ENCODE assay signal across 25 cellular contexts in the genomic region with DNA sequence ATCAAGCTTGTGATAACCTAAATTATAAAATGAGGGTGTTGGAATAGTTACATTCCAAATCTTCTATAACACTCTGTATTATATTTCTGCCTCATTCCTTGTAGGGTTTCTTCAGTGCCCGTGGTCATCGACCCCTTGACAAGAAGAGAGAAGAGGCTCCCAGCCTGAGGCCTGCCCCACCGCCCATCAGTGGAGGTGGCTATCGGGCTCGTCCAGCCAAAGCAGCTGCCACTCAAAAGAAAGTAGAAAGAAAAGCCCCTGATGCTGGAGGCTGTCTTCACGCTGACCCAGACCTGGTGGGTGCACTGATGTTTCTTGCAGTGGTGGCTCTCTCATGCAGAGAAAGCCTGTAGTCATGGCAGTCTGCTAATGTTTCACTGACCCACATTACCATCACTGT. TPM values are rescaled to one million over a fixed set of nuclear protein-coding genes. Genes with fewer than 3 reads are reported as not detected.
A peak's percentile ranks its signal among the peaks of the same experiment; 100 is the strongest.
DNase-seq lines count a peak whose midpoint lies in the region; ATAC-seq, FAIRE-seq and TF ChIP-seq lines count a peak whose summit lies in the region.
"Had no signal": no experiment of that assay in that cellular context is flagged by ENCODE, and none has a peak within 500 bp of the region (broad histone marks: within the 10 kb centered on the region; RNA-seq: fewer than 3 reads in every experiment).

No MANE protein-coding gene starts in this region.

- 55% methylated on average over 6 of the region's 6 CpGs for WGBS in liver

- ATAC-seq in HG02970 (IDR thresholded peaks at IDR 0.05; ENCODE audit: low FRiP score, unreplicated experiment): no peak
- ATAC-seq: GM12878, GM23338, HCT116 had no signal

- intact Hi-C loops in kidney (cut with DNase I): no loop called here

- DNase-seq in kidney: peak; percentile 53
- DNase-seq in SKM-1 treated with dmso at 0.1 percent for 144 hours (lab: John Stamatoyannopoulos, UW; ENCODE audit: unreplicated experiment): no peak
- no peak for DNase-seq in coronary artery (ENCODE audit: low spot score)
- DNase-seq: ACHN; AML-193; BE2C; CD4-positive, alpha-beta T cell; CD8-positive, alpha-beta memory T cell; DMS 273 treated with DMSO at 0.1 percent for 48 hours; DMS79; EL; GDM1; H9 had no signal

- H3K79me2 ChIP-seq in ACC112 (ENCODE audit: control insufficient read depth, insufficient read depth, low read length, unreplicated experiment): no peaks in the 10 kb centered on the region

- H3K4me1 ChIP-seq in ACC112 (ENCODE audit: control insufficient read depth, insufficient read depth, low read length, unreplicated experiment): peaks cover 52% of the 10 kb centered on the region
- H3K4me1 ChIP-seq in kidney (ENCODE audit: control insufficient read depth in 1 of 2, insufficient read depth in 1 of 2, low read depth in 1 of 2, low read length in 2 of 2): no peaks in the 10 kb centered on the region
- peaks cover 2 to 20% (median 4%) of the 10 kb centered on the region in 4 donors for H3K4me1 ChIP-seq in liver (ENCODE audit: control insufficient read depth in 4 of 4, insufficient read depth in 4 of 4, low read length in 3 of 4)
- H3K4me1 ChIP-seq: BE2C; BLaER1 treated with 17β-estradiol and CSF1 and Interleukin-3, amounts not matched to agents 10 nM and 100 nM had no signal

- H3K9ac ChIP-seq in kidney (ENCODE audit: low read length in 2 of 2) (no peak overlapping the region), liver (ENCODE audit: low read depth in 1 of 2, low read length in 2 of 2) (peak overlapping the region; percentile 57 to 72)
- H3K9ac ChIP-seq: BLaER1 treated with 17β-estradiol and CSF1 and Interleukin-3, amounts not matched to agents 10 nM and 100 nM had no signal

- peak overlapping the region; percentile 75 for H3K27ac ChIP-seq in ACC112 (ENCODE audit: low read depth, low read length)
- no peak overlapping the region for H3K27ac ChIP-seq in kidney (ENCODE audit: low read depth in 2 of 2, low read length in 2 of 2)
- peak overlapping the region in 1 of 2 donors; percentile 67 for H3K27ac ChIP-seq in liver (ENCODE audit: low read depth in 1 of 2, low read length in 2 of 2)
- H3K27ac ChIP-seq in coronary artery: no peak overlapping the region
- H3K27ac ChIP-seq: 22Rv1; BLaER1 treated with 17β-estradiol and CSF1 and Interleukin-3, amounts not matched to agents 10 nM and 100 nM had no signal

- FAIRE-seq in kidney (lab: Jason Lieb, UNC): no peak
- FAIRE-seq: A204.1, D721Med, GM12878 had no signal

- no peaks in the 10 kb centered on the region for H3K9me3 ChIP-seq in kidney (ENCODE audit: control insufficient read depth in 1 of 2, low read length in 2 of 2)
- H3K9me3 ChIP-seq in liver (ENCODE audit: control insufficient read depth in 4 of 4, low read length in 3 of 4): no peaks in the 10 kb centered on the region
- H3K9me3 ChIP-seq: BE2C; BLaER1 treated with 17β-estradiol and CSF1 and Interleukin-3, amounts not matched to agents 10 nM and 100 nM had no signal

- H3K36me3 ChIP-seq in ACC112 (ENCODE audit: insufficient read depth, low read length) (no peaks in the 10 kb centered on the region), kidney (ENCODE audit: control insufficient read depth in 1 of 2, insufficient read depth in 2 of 2, low read length in 2 of 2) (no peaks in the 10 kb centered on the region), liver (ENCODE audit: control insufficient read depth in 4 of 4, insufficient read depth in 3 of 4, low read depth in 1 of 4, low read length in 3 of 4) (peaks cover 5 to 37% (median 26%) of the 10 kb centered on the region in 4 donors)
- H3K36me3 ChIP-seq: BE2C; BLaER1 treated with 17β-estradiol and CSF1 and Interleukin-3, amounts not matched to agents 10 nM and 100 nM had no signal

- no peak overlapping the region for H3K4me3 ChIP-seq in ACC112 (ENCODE audit: low read depth, low read length)
- H3K4me3 ChIP-seq in kidney (ENCODE audit: low read length in 2 of 2): peak overlapping the region in 1 of 2 donors; percentile 43
- H3K4me3 ChIP-seq in liver (ENCODE audit: low read depth in 1 of 3, low read length in 3 of 3): peak overlapping the region; percentile 47 to 80 (median 59)
- no peak overlapping the region for H3K4me3 ChIP-seq in coronary artery
- H3K4me3 ChIP-seq: BLaER1 treated with 17β-estradiol and CSF1 and Interleukin-3, amounts not matched to agents 10 nM and 100 nM; GM12878; GM23338 had no signal

- H3K27me3 ChIP-seq in ACC112 (ENCODE audit: insufficient read depth, low read length) (no peaks in the 10 kb centered on the region), liver (ENCODE audit: control insufficient read depth in 4 of 4, insufficient read depth in 4 of 4, low read length in 3 of 4) (no peaks in the 10 kb centered on the region)
- H3K27me3 ChIP-seq: BLaER1 treated with 17β-estradiol and CSF1 and Interleukin-3, amounts not matched to agents 10 nM and 100 nM had no signal

- H2AFZ ChIP-seq in ACC112 (ENCODE audit: low read length, unreplicated experiment): no peak overlapping the region

- TF ChIP-seq RAD21 in liver (IDR thresholded peaks at IDR 0.05): no peak

- TF ChIP-seq CTCF in kidney (IDR thresholded peaks at IDR 0.05; ENCODE audit: borderline replicate concordance, extremely low read depth, insufficient read depth): no peak
- TF ChIP-seq CTCF in liver (IDR thresholded peaks at IDR 0.05; ENCODE audit: low read depth, low read length, missing input control): no peak
- no peak for TF ChIP-seq CTCF in coronary artery (IDR thresholded peaks at IDR 0.05)

TF ChIP-seq in liver, 16 proteins besides CTCF, POLR2A, EP300 and RAD21:
- peak in 1 of 2 donors; percentile 6 for TF ChIP-seq RXRA (IDR thresholded peaks at IDR 0.05)
- TF ChIP-seq JUND (IDR thresholded peaks at IDR 0.05): peak in 1 of 2 donors; percentile 11
- TF ChIP-seq, protein P1, sequence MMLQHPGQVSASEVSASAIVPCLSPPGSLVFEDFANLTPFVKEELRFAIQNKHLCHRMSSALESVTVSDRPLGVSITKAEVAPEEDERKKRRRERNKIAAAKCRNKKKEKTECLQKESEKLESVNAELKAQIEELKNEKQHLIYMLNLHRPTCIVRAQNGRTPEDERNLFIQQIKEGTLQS (IDR thresholded peaks at IDR 0.05): no peak
- no peak for TF ChIP-seq EGR1 (IDR thresholded peaks at IDR 0.05; ENCODE audit: low read depth in 2 of 2)
- TF ChIP-seq SP1 (IDR thresholded peaks at IDR 0.05): no peak

RNA-seq across cellular contexts. Expression of a gene that starts 2.9 kb away (rescaled TPM):
- 42.5 TPM for total RNA-seq in kidney
- polyA plus RNA-seq in kidney (ENCODE audit: insufficient read depth, low read depth, low replicate concordance): 23.5 TPM
- total RNA-seq in liver: over 10,000 TPM; 11,744 to 21,431 TPM
- polyA plus RNA-seq in liver: over 10,000 TPM; 11,318 to 19,021 TPM
- total RNA-seq: CD4-positive, alpha-beta T cell; CD8-positive, alpha-beta memory T cell; GM23338; H9 had no signal
- polyA plus RNA-seq: CD14-positive monocyte; CD8-positive, alpha-beta memory T cell; GM23338 had no signal

RNA-seq across cellular contexts. Expression of a gene that starts 15.5 kb away (rescaled TPM):
- 69.7 TPM for total RNA-seq in kidney
- polyA plus RNA-seq in kidney (ENCODE audit: insufficient read depth, low read depth, low replicate concordance): 54.6 TPM
- total RNA-seq in liver: 10 to 100 TPM; 28.4 to 51.5 TPM
- polyA plus RNA-seq in liver: 10 to 100 TPM; 27.2 to 31.3 TPM

RNA-seq across cellular contexts. Expression of a gene that starts 24.8 kb away (rescaled TPM):
- total RNA-seq in kidney: 6.1 TPM
- 5.3 TPM for polyA plus RNA-seq in kidney (ENCODE audit: insufficient read depth, low read depth, low replicate concordance)
- total RNA-seq in liver: over 10,000 TPM; 12,179 to 25,210 TPM
- polyA plus RNA-seq in liver: over 10,000 TPM in 1 of 2 donors, 1,000 to 10,000 TPM in 1; 8,747 to 16,618 TPM
- total RNA-seq: CD4-positive, alpha-beta T cell; CD8-positive, alpha-beta memory T cell; GM23338; H4; H9 had no signal
- polyA plus RNA-seq: CD14-positive monocyte; CD8-positive, alpha-beta memory T cell; GM12878; GM23338 had no signal

RNA-seq across cellular contexts. Expression of a gene that starts 46.8 kb away (rescaled TPM):
- 2.8 TPM for total RNA-seq in kidney
- 1.8 TPM for polyA plus RNA-seq in kidney (ENCODE audit: insufficient read depth, low read depth, low replicate concordance)
- over 10,000 TPM; 11,566 to 20,700 TPM for total RNA-seq in liver
- over 10,000 TPM in 1 of 2 donors, 1,000 to 10,000 TPM in 1; 7,404 to 18,576 TPM for polyA plus RNA-seq in liver
- total RNA-seq: CD4-positive, alpha-beta T cell; CD8-positive, alpha-beta memory T cell; GM23338; H4; H9 had no signal
- polyA plus RNA-seq: CD14-positive monocyte; CD8-positive, alpha-beta memory T cell; GM12878; GM23338 had no signal

Comparison
In these comparisons a context has a peak if more than half of its experiments do, and no peak if none do; other contexts are left out.
1. H3K4me3 ChIP-seq: peak in liver (3 of 3); none in ACC112 (single experiment) and coronary artery (single experiment).
2. H3K9ac ChIP-seq: peak in liver (2 of 2); none in kidney (0 of 2).
3. RNA of a gene that starts 2.9 kb away (total RNA-seq): 11,744 to 21,431 TPM in liver; 42.5 TPM in kidney (single experiment); every median in the first group is over 100 times any median in the second.
4. RNA of a gene that starts 24.8 kb away (total RNA-seq): 12,179 to 25,210 TPM in liver; 6.1 TPM in kidney (single experiment); every median in the first group is over 1,000 times any median in the second.